8 cellular contexts compared by ENCODE assay signal in the genomic region with DNA sequence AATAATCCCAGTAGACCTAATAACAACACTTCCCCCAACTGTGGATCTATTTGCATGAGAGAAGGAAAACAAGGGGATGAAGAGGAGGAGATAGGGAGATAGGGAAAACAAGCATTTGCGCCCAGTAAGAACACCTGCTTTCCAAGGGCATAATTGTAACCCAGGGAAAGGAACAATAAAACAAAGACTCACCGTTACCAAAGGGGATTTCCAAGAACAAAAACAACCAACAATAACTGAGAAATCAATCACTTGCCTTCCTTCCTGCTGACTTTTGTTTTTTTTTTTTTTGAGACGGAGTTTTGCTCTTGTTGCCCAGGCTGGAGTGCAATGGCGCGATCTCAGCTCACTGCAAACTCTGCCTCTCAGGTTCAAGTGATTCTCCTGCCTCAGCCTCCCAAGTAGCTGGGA. TPM values are rescaled to one million over a fixed set of nuclear protein-coding genes. Genes with fewer than 3 reads are reported as not detected.
DNase-seq lines count a peak whose midpoint lies in the region; ATAC-seq and TF ChIP-seq lines count a peak whose summit lies in the region.
"Not testable (repeated sequence)": the region's sequence is repeated elsewhere in the genome, so short reads cannot be mapped to it uniquely, and the experiment has no call there.

No MANE protein-coding gene starts in this region.

- POLR2A ChIA-PET in CD8-positive, alpha-beta memory T cell (lab: Charles Lee): interaction anchor here (0.7 kb wide), 1 partner anchor 12 kb away, joined by 3 read pairs; no protein-coding TSS in a partner anchor
- POLR2A ChIA-PET in T-cell (lab: Charles Lee): interaction anchor here (0.6 to 0.7 kb wide), 3 partner anchors 10 to 120 kb away, joined by 3 to 7 read pairs (median 4); no protein-coding TSS in a partner anchor
- POLR2A ChIA-PET in activated naive CD8-positive, alpha-beta T cell treated with anti-CD3 and anti-CD28 coated beads, Interleukin-2, amount 10 ng/mL, durations not matched to agents 7 days and 5 days (lab: Charles Lee): not testable (repeated sequence)

- peak overlapping the region; percentile 63 for H3K4me2 ChIP-seq in KMS-11

- H3K4me1 Mint-ChIP-seq in CD8-positive, alpha-beta memory T cell: peaks cover 26 to 51% (median 44%) of the 10 kb centered on the region in 3 donors
- peaks cover 40 to 59% (median 46%) of the 10 kb centered on the region in 3 donors for H3K4me1 Mint-ChIP-seq in T-cell
- peaks cover 25% of the 10 kb centered on the region for H3K4me1 Mint-ChIP-seq in activated naive CD8-positive, alpha-beta T cell treated with anti-CD3 and anti-CD28 coated beads, Interleukin-2, amount 10 ng/mL, durations not matched to agents 7 days and 5 days
- peaks cover 23% of the 10 kb centered on the region for H3K4me1 Mint-ChIP-seq in nephron progenitor cell

- peak in 2 of 5 donors; percentile 23 to 32 for DNase-seq in CD8-positive, alpha-beta memory T cell
- not testable (repeated sequence) for DNase-seq in T-cell; activated naive CD8-positive, alpha-beta T cell treated with anti-CD3 and anti-CD28 coated beads, Interleukin-2, amount 10 ng/mL, durations not matched to agents 7 days and 5 days; nephron progenitor cell
- peak; percentile 27 for DNase-seq in activated T-cell treated with anti-CD3 and anti-CD28 coated beads, Interleukin-2, amount 50 U/mL, for 1 hour

- H3K9me3 Mint-ChIP-seq in CD8-positive, alpha-beta memory T cell; T-cell; activated naive CD8-positive, alpha-beta T cell treated with anti-CD3 and anti-CD28 coated beads, Interleukin-2, amount 10 ng/mL, durations not matched to agents 7 days and 5 days; nephron progenitor cell: not testable (repeated sequence)

- H3K27ac Mint-ChIP-seq in CD8-positive, alpha-beta memory T cell: peak overlapping the region; percentile 66 to 92 (median 81)
- peak overlapping the region; percentile 93 to 95 for H3K27ac Mint-ChIP-seq in T-cell
- H3K27ac Mint-ChIP-seq in activated naive CD8-positive, alpha-beta T cell treated with anti-CD3 and anti-CD28 coated beads, Interleukin-2, amount 10 ng/mL, durations not matched to agents 7 days and 5 days: peak overlapping the region; percentile 81
- peak overlapping the region; percentile 76 for H3K27ac Mint-ChIP-seq in nephron progenitor cell

- TF ChIP-seq CTCF in KMS-11 (conservative IDR thresholded peaks at IDR 0.05; ENCODE audit: low read depth, low read length); nephron progenitor cell (IDR thresholded peaks at IDR 0.05): not testable (repeated sequence)

- H3K4me3 ChIP-seq in CD8-positive, alpha-beta memory T cell (ENCODE audit: low read length): peak overlapping the region; percentile 37
- not testable (repeated sequence) for H3K4me3 ChIP-seq in KMS-11 (IDR thresholded peaks at IDR 0.05; ENCODE audit: insufficient read depth, low read depth, low read length); iPS-18a (ENCODE audit: low read length); thymus (ENCODE audit: low read length)

- not testable (repeated sequence) for H3K27me3 ChIP-seq in CD8-positive, alpha-beta memory T cell (ENCODE audit: insufficient read depth, low read length, poor library complexity, severe bottlenecking); KMS-11 (ENCODE audit: insufficient read depth, low read depth); iPS-18a (ENCODE audit: control insufficient read depth, insufficient read depth, low read length); thymus (ENCODE audit: control insufficient read depth, insufficient read depth)

- peak overlapping the region; percentile 38; the same call in 1 of the 2 replicates for H2AFZ ChIP-seq in KMS-11 (ENCODE audit: low read depth)

- WGBS in thymus: 67% methylated on average over 5 of the region's 5 CpGs

- not testable (repeated sequence) for H3K36me3 ChIP-seq in CD8-positive, alpha-beta memory T cell (ENCODE audit: insufficient read depth, low read length); KMS-11 (ENCODE audit: insufficient read depth); iPS-18a (ENCODE audit: control insufficient read depth, low read depth, low read length); thymus (ENCODE audit: control insufficient read depth, insufficient read depth)

- CTCF ChIA-PET in CD8-positive, alpha-beta memory T cell (lab: Charles Lee): interaction anchor here (1.9 kb wide), 1 partner anchor 24 kb away, joined by 7 read pairs; a partner anchor contains a TSS
- CTCF ChIA-PET in T-cell (lab: Charles Lee): interaction anchor here (0.6 to 0.8 kb wide), 4 partner anchors 28 to 258 kb away, joined by 3 read pairs; no protein-coding TSS in a partner anchor

- peaks cover 42% of the 10 kb centered on the region for H3K4me1 ChIP-seq in CD8-positive, alpha-beta memory T cell (ENCODE audit: insufficient read depth, low read length)
- peaks cover 58% of the 10 kb centered on the region for H3K4me1 ChIP-seq in KMS-11 (ENCODE audit: low read depth, poor library complexity, severe bottlenecking)
- peaks cover 20% of the 10 kb centered on the region for H3K4me1 ChIP-seq in iPS-18a (ENCODE audit: control insufficient read depth, low read depth, low read length)
- not testable (repeated sequence) for H3K4me1 ChIP-seq in thymus (ENCODE audit: control insufficient read depth, insufficient read depth, low read length)

- H3K79me2 ChIP-seq in KMS-11 (ENCODE audit: insufficient read depth, low read depth): not testable (repeated sequence)

- not testable (repeated sequence) for H3K27ac ChIP-seq in CD8-positive, alpha-beta memory T cell (ENCODE audit: low read depth, low read length)
- H3K27ac ChIP-seq in KMS-11 (peak overlapping the region; percentile 60), iPS-18a (ENCODE audit: low read length) (peak overlapping the region; percentile 33), thymus (ENCODE audit: low read depth) (peak overlapping the region; percentile 36)

- H3K36me3 Mint-ChIP-seq in CD8-positive, alpha-beta memory T cell; T-cell; activated naive CD8-positive, alpha-beta T cell treated with anti-CD3 and anti-CD28 coated beads, Interleukin-2, amount 10 ng/mL, durations not matched to agents 7 days and 5 days; nephron progenitor cell (ENCODE audit: low read depth): not testable (repeated sequence)

- H3K27me3 Mint-ChIP-seq in CD8-positive, alpha-beta memory T cell; T-cell; activated naive CD8-positive, alpha-beta T cell treated with anti-CD3 and anti-CD28 coated beads, Interleukin-2, amount 10 ng/mL, durations not matched to agents 7 days and 5 days: not testable (repeated sequence)
- peaks cover 16% of the 10 kb centered on the region for H3K27me3 Mint-ChIP-seq in nephron progenitor cell (ENCODE audit: low read depth, poor library complexity)

- H3K4me3 Mint-ChIP-seq in CD8-positive, alpha-beta memory T cell: peak overlapping the region; percentile 18 to 81 (median 60)
- peak overlapping the region; percentile 52 to 73 (median 56) for H3K4me3 Mint-ChIP-seq in T-cell
- H3K4me3 Mint-ChIP-seq in activated naive CD8-positive, alpha-beta T cell treated with anti-CD3 and anti-CD28 coated beads, Interleukin-2, amount 10 ng/mL, durations not matched to agents 7 days and 5 days: peak overlapping the region; percentile 62
- H3K4me3 Mint-ChIP-seq in nephron progenitor cell: not testable (repeated sequence)

- peak; percentile 52 to 91 (median 65) for ATAC-seq in T-cell (replicated peaks in 1 of 4)
- peak; percentile 43 for ATAC-seq in activated naive CD8-positive, alpha-beta T cell treated with anti-CD3 and anti-CD28 coated beads, Interleukin-2, amount 10 ng/mL, durations not matched to agents 7 days and 5 days (ENCODE audit: low read depth)

- H4K20me1 ChIP-seq in KMS-11 (ENCODE audit: insufficient read depth): not testable (repeated sequence)

- H3K9me3 ChIP-seq in CD8-positive, alpha-beta memory T cell (ENCODE audit: low read length); iPS-18a (ENCODE audit: control insufficient read depth, low read depth, low read length); thymus (ENCODE audit: control insufficient read depth): not testable (repeated sequence)

- H3K9ac ChIP-seq in KMS-11: peak overlapping the region; percentile 27; the same call in 1 of the 2 replicates
- peak overlapping the region; percentile 27 for H3K9ac ChIP-seq in iPS-18a (ENCODE audit: low read length)

RNA-seq across cellular contexts. Expression of a gene that starts 24.3 kb away (rescaled TPM):
- 10 to 100 TPM; 14.2 to 15.5 TPM for total RNA-seq in CD8-positive, alpha-beta memory T cell
- polyA plus RNA-seq in CD8-positive, alpha-beta memory T cell: 84.3 TPM
- total RNA-seq in T-cell: 10 to 100 TPM; 25.0 to 66.7 (median 41.7) TPM
- 10 to 100 TPM; 12.7 to 12.9 TPM for total RNA-seq in activated naive CD8-positive, alpha-beta T cell treated with anti-CD3 and anti-CD28 coated beads, Interleukin-2, amount 10 ng/mL, durations not matched to agents 7 days and 5 days
- 64.3 TPM for polyA plus RNA-seq in thymus
